Comparison of ENCODE assay signal across 12 cellular contexts in the genomic region with DNA sequence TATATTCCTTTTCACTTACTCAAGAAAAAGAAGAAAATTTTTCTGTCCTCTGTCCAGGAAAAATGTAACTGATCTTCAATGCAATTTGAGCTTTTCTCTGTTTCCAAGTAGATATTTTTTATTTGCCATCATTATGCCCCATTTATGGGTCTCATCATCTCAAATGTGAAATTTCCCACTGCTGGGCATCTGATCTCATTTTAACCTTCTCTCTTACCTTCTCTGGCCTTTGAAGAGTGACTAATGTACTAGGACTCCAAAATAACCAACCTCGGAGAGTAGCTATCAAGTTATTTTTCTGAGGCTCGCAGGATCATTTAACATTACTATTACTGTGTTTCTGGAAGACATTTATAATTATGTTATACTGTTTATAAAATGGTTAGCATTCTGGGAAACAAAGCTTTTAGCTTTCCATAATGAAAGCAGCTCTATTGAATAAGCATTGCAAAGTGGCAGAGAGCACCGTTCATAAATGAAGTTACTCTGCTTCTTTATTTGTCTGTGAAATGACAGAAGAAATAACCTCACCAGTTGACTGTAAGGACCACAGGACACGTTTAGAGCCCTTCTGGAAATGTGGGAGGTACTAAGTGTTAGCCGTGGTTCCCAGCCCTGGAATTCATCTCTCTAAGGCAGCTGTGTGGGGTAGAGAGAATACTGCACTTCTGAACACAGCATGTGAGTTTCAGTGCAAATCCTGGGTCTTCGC. TPM values are rescaled to one million over a fixed set of nuclear protein-coding genes. Genes with fewer than 3 reads are reported as not detected.
DNase-seq lines count a peak whose midpoint lies in the region; ATAC-seq, FAIRE-seq and TF ChIP-seq lines count a peak whose summit lies in the region.
"Had no signal": no experiment of that assay in that cellular context is flagged by ENCODE, and none has a peak within 500 bp of the region (broad histone marks: within the 10 kb centered on the region; RNA-seq: fewer than 3 reads in every experiment).

No MANE protein-coding gene starts in this region.

- FAIRE-seq in bronchial epithelial cell (lab: Jason Lieb, UNC): no peak

- TF ChIP-seq CTCF in bronchial epithelial cell (IDR thresholded peaks at IDR 0.05; ENCODE audit: insufficient read depth, low read length, severe bottlenecking): no peak

- H3K4me3 ChIP-seq in bronchial epithelial cell (ENCODE audit: low read depth, low read length): no peak overlapping the region
- H3K4me3 ChIP-seq in mesodermal cell (ENCODE audit: extremely low read depth, insufficient read depth, low read length, poor library complexity, severe bottlenecking): no peak overlapping the region
- H3K4me3 ChIP-seq: adrenal gland; BLaER1 treated with 17β-estradiol and CSF1 and Interleukin-3, amounts not matched to agents 10 nM and 100 nM had no signal

- no peaks in the 10 kb centered on the region for H3K9me3 ChIP-seq in mesodermal cell (ENCODE audit: control insufficient read depth, low read length)
- H3K9me3 ChIP-seq: adrenal gland had no signal

- ATAC-seq in HG03521 (IDR thresholded peaks at IDR 0.05; ENCODE audit: unreplicated experiment): no peak
- no peak for ATAC-seq in HG02970 (IDR thresholded peaks at IDR 0.05; ENCODE audit: low FRiP score, unreplicated experiment)

- H3K36me3 ChIP-seq in bronchial epithelial cell (ENCODE audit: control insufficient read depth, insufficient read depth, low read length): no peaks in the 10 kb centered on the region
- H3K36me3 ChIP-seq in mesodermal cell (ENCODE audit: control insufficient read depth, insufficient read depth, low read length): peaks cover 20% of the 10 kb centered on the region
- H3K36me3 ChIP-seq: adrenal gland had no signal

- peaks cover 37% of the 10 kb centered on the region for H3K4me1 ChIP-seq in mesodermal cell (ENCODE audit: control insufficient read depth, insufficient read depth, low read length, poor library complexity, severe bottlenecking)
- H3K4me1 ChIP-seq: adrenal gland had no signal

- DNase-seq in AG20443 (ENCODE audit: low spot score) (peak; percentile 30), M059J (ENCODE audit: low read depth) (peak; percentile 82), bronchial epithelial cell (ENCODE audit: low read depth) (peak; percentile 33), NCI-H2227 treated with DMSO at 0.1 percent for 48 hours (lab: John Stamatoyannopoulos, UW) (no peak), NCI-H510A (lab: John Stamatoyannopoulos, UW) (no peak)
- DNase-seq: activated CD8-positive, alpha-beta memory T cell treated with anti-CD3 and anti-CD28 coated beads, Interleukin-2, amount 50 U/mL, for 4 hours; adrenal gland; NCI-H2029 treated with DMSO at 0.1 percent for 48 hours had no signal

- H3K27ac ChIP-seq in mesodermal cell (ENCODE audit: low read depth, low read length, severe bottlenecking): peak overlapping the region; percentile 80
- H3K27ac ChIP-seq: BLaER1 treated with 17β-estradiol and CSF1 and Interleukin-3, amounts not matched to agents 10 nM and 100 nM had no signal

- 69 to 90% methylated on average over 3 of the region's 6 CpGs for WGBS in mesodermal cell (ENCODE audit: insufficient coverage in 2 of 2), 2 experiments

- no peaks in the 10 kb centered on the region for H3K27me3 ChIP-seq in bronchial epithelial cell (ENCODE audit: control insufficient read depth, insufficient read depth, low read length)
- H3K27me3 ChIP-seq: adrenal gland had no signal

RNA-seq across cellular contexts. Expression of gene NMT2, which starts 33.3 kb away (rescaled TPM):
- 28.3 and 51.2 TPM in 2 replicates for total RNA-seq in M059J (2014; rRNA removed; shearing (Covaris generic))
- total RNA-seq in bronchial epithelial cell: 11.1 and 12.2 TPM in 2 replicates
- 21.7 TPM for polyA plus RNA-seq in mesodermal cell (2013, experiment 1 of 2)
- polyA plus RNA-seq in mesodermal cell (2013, experiment 2 of 2): 22.9 TPM

Comparison
In these comparisons a context has a peak if more than half of its experiments do, and no peak if none do; other contexts are left out.
1. DNase-seq: peak in AG20443 (single experiment), M059J (single experiment) and bronchial epithelial cell (single experiment); none in NCI-H2227 treated with DMSO at 0.1 percent for 48 hours (single experiment) and NCI-H510A (single experiment).